ENCODE assay signal across 8 cellular contexts in genomic region chr14:24092960-24093900, GRCh38. TPM values are rescaled to one million over a fixed set of nuclear protein-coding genes. Genes with fewer than 3 reads are reported as not detected.
DNase-seq lines count a peak whose midpoint lies in the region; ATAC-seq, FAIRE-seq and TF ChIP-seq lines count a peak whose summit lies in the region.

No MANE protein-coding gene starts in this region.

- WGBS in GM12878 (ENCODE audit: insufficient coverage, insufficient replicate concordance, low lambda C conversion rate, missing lambda C conversion rate) = 85% methylated on average over 19 of the region's 20 CpGs
- 83% methylated on average over 20 of the region's 20 CpGs for WGBS in lung, 2 donors
- WGBS in thyroid gland, 2 donors = 68 to 76% methylated on average over 20 of the region's 20 CpGs

- intact Hi-C loops in GM12878 (cut with micrococcal nuclease; ENCODE audit: unreplicated experiment) = loop anchor here (5.0 kb wide), 1 partner anchor 204 kb away; the partner anchor contains the start of genes DHRS1 and NOP9
- intact Hi-C loops in thyroid gland (cut with DNase I) = no loop called here

- H3K9me3 ChIP-seq in GM12878 (replicated peaks; ENCODE audit: control insufficient read depth, insufficient read depth, low read length) = no peaks in the 10 kb centered on the region
- no peaks in the 10 kb centered on the region for H3K9me3 ChIP-seq in lung (ENCODE audit: control insufficient read depth in 2 of 2, insufficient read depth in 1 of 2, low read length in 1 of 2)
- H3K9me3 ChIP-seq in thyroid gland = no peaks in the 10 kb centered on the region

- H3K4me1 Mint-ChIP-seq in activated T-cell treated with anti-CD3 and anti-CD28 coated beads, Interleukin-2, amount 50 U/mL, for 72 hours (ENCODE audit: low read depth) = peaks cover 39% of the 10 kb centered on the region

- SMC1A ChIA-PET in GM12878 (lab: Charles Lee; ENCODE audit: uncharacterized antibody, unreplicated experiment) = interaction anchor here (1.0 to 9.2 kb wide), 11 partner anchors 12 to 153 kb away, joined by 3 to 195 read pairs (median 18); partner anchors contain the start of genes DCAF11, IRF9, NRL and PSME2

- no peaks in the 10 kb centered on the region for H3K27me3 ChIP-seq in GM12878 (replicated peaks in 1 of 2; ENCODE audit: control insufficient read depth in 2 of 2, insufficient read depth in 2 of 2, low read length in 1 of 2)
- no peaks in the 10 kb centered on the region for H3K27me3 ChIP-seq in lung (ENCODE audit: control insufficient read depth, insufficient read depth)
- no peaks in the 10 kb centered on the region for H3K27me3 ChIP-seq in thyroid gland

- H3K4me2 ChIP-seq in GM12878 (ENCODE audit: control insufficient read depth, insufficient read depth) = peak overlapping the region; percentile 64

- in situ Hi-C loops in GM12878 (cut with MboI) = loop anchor here (5.0 kb wide), 2 partner anchors 36 to 116 kb away; no protein-coding TSS in a partner anchor

- ATAC-seq in activated T-cell treated with anti-CD3 and anti-CD28 coated beads, Interleukin-2, amount 50 U/mL, for 72 hours (replicated peaks in 1 of 2) = no peak
- ATAC-seq in GM12878 (no peak), lung (ENCODE audit: insufficient read depth, low FRiP score) (no peak)

- peaks cover 24% of the 10 kb centered on the region for H3K79me2 ChIP-seq in GM12878 (ENCODE audit: control insufficient read depth, insufficient read depth, low read length)

- no peaks in the 10 kb centered on the region for H3K27me3 Mint-ChIP-seq in activated T-cell treated with anti-CD3 and anti-CD28 coated beads, Interleukin-2, amount 50 U/mL, for 72 hours (ENCODE audit: low read depth)

- TF ChIP-seq RAD21 in GM12878 (IDR thresholded peaks at IDR 0.05; ENCODE audit: insufficient read depth, low read depth, low read length) = no peak

- POLR2A ChIA-PET in GM12878 (lab: Charles Lee) = interaction anchor here (0.6 to 6.8 kb wide), 20 partner anchors 9 to 1613 kb away, joined by 3 to 90 read pairs (median 4); partner anchors contain the start of genes CARMIL3, CPNE6, DCAF11 and IRF9

- no peaks in the 10 kb centered on the region for H3K9me3 Mint-ChIP-seq in activated T-cell treated with anti-CD3 and anti-CD28 coated beads, Interleukin-2, amount 50 U/mL, for 72 hours

- RAD21 ChIA-PET in GM12878 (lab: Charles Lee; ENCODE audit: unreplicated experiment) = interaction anchor here (0.6 to 9.1 kb wide), 16 partner anchors 12 to 936 kb away, joined by 3 to 153 read pairs (median 9); partner anchors contain the start of genes DCAF11, IPO4, IRF9 and MDP1

- H3K4me3 ChIP-seq in GM12878 = peak overlapping the region; percentile 98; the same call in 1 of the 2 replicates
- no peak overlapping the region for H3K4me3 ChIP-seq in lung
- H3K4me3 ChIP-seq in thyroid gland (replicated peaks in 1 of 3) = peak overlapping the region in 1 of 3 donors; percentile 88

- peak overlapping the region; percentile 78 for H3K27ac Mint-ChIP-seq in activated T-cell treated with anti-CD3 and anti-CD28 coated beads, Interleukin-2, amount 50 U/mL, for 72 hours

- no TSS peak for BruUV-seq in GM12878 (replicated peaks; lab: Mats Ljungman, UMichigan)

- no peak for FAIRE-seq in GM12878 (lab: Jason Lieb, UNC)

- peak overlapping the region; percentile 95 to 98 for H3K4me3 Mint-ChIP-seq in activated T-cell treated with anti-CD3 and anti-CD28 coated beads, Interleukin-2, amount 50 U/mL, for 72 hours

- TF ChIP-seq CTCF in GM12878 (IDR thresholded peaks at IDR 0.05 in 2 of 3, conservative IDR thresholded peaks at IDR 0.05 in 1 of 3; ENCODE audit: control insufficient read depth in 2 of 3, extremely low read depth in 1 of 3, insufficient read depth in 1 of 3, low read depth in 3 of 3, low read length in 3 of 3) (no peak), lung (IDR thresholded peaks at IDR 0.05; ENCODE audit: control extremely low read depth, extremely low read depth) (no peak), thyroid gland (IDR thresholded peaks at IDR 0.05) (peak in 1 of 6 experiments; percentile 13)

- no peak overlapping the region; the same call in 1 of the 2 replicates for H2AFZ ChIP-seq in GM12878 (ENCODE audit: control insufficient read depth, low read depth, low read length)

- H3K27ac ChIP-seq in GM12878 (ENCODE audit: control insufficient read depth, insufficient read depth) (peak overlapping the region; percentile 30; the same call in 1 of the 2 replicates), lung (ENCODE audit: low read depth in 1 of 2, low read length in 1 of 2) (peak overlapping the region; percentile 2 to 38), thyroid gland (peak overlapping the region; percentile 92 to 99 (median 94))

- 0 out of 2 replicates have a peak, but pooled peaks cover 3% of the 10 kb centered on the region for H3K4me1 ChIP-seq in GM12878 (ENCODE audit: control insufficient read depth, insufficient read depth, low read length)
- H3K4me1 ChIP-seq in lung (ENCODE audit: control insufficient read depth in 2 of 2, insufficient read depth in 2 of 2, low read length in 2 of 2) = peaks cover 0 to 8% of the 10 kb centered on the region in 2 donors
- peaks cover 10 to 29% of the 10 kb centered on the region in 2 donors for H3K4me1 ChIP-seq in thyroid gland

- no peak for TF ChIP-seq POLR2A in GM12878 (IDR thresholded peaks at IDR 0.05; ENCODE audit: low read depth, low read length)
- no peak for TF ChIP-seq POLR2A in thyroid gland (IDR thresholded peaks at IDR 0.05)

- H3K9ac ChIP-seq in GM12878 (ENCODE audit: control insufficient read depth, insufficient read depth, low read length) = 0 out of 2 replicates have a peak overlapping the region, but pooled peaks have one; percentile 100

- CTCF ChIA-PET in GM12878 (lab: Yijun Ruan, JAX) = interaction anchor here (0.8 to 11.2 kb wide), 22 partner anchors 12 to 504 kb away, joined by 3 to 294 read pairs (median 6); partner anchors contain the start of genes CARMIL3, DCAF11, IRF9 and LTB4R2

- no peak for TF ChIP-seq EP300 in GM12878 (IDR thresholded peaks at IDR 0.05; ENCODE audit: borderline replicate concordance in 1 of 2, control insufficient read depth in 1 of 2, low read depth in 2 of 2, low read length in 2 of 2)

- no peak for DNase-seq in activated T-cell treated with anti-CD3 and anti-CD28 coated beads, Interleukin-2, amount 50 U/mL, for 72 hours
- no peak for DNase-seq in activated T-cell treated with anti-CD3 and anti-CD28 coated beads, Interleukin-2, amount 50 U/mL, for 48 hours
- DNase-seq in GM12878 (ENCODE audit: low read depth, low spot score) (no peak), lung (ENCODE audit: low spot score) (no peak), thyroid gland (peak; percentile 29 to 36), OCI-M1 (lab: John Stamatoyannopoulos, UW) (no peak), DMS153 (lab: John Stamatoyannopoulos, UW) (no peak)
- DNase-seq in stimulated activated CD4-positive, alpha-beta T cell treated with anti-CD3 and anti-CD28 coated beads, Interleukin-2, amount 100 ng/mL, for 24 hours = no peak

- H3K36me3 Mint-ChIP-seq in activated T-cell treated with anti-CD3 and anti-CD28 coated beads, Interleukin-2, amount 50 U/mL, for 72 hours (ENCODE audit: insufficient read depth in 2 of 2) = peaks cover 16 to 26% of the 10 kb centered on the region in 2 donors

- H3K36me3 ChIP-seq in GM12878 (ENCODE audit: control insufficient read depth in 2 of 2, insufficient read depth in 2 of 2, low read length in 1 of 2) = peaks cover 0 to under 1% of the 10 kb centered on the region in 2 experiments; a peak in 2 of 4 replicates
- H3K36me3 ChIP-seq in lung (ENCODE audit: control insufficient read depth in 2 of 2, insufficient read depth in 2 of 2, low read length in 2 of 2) = peaks cover 0 to 3% of the 10 kb centered on the region in 2 donors
- peaks cover 0 to 4% of the 10 kb centered on the region in 2 donors for H3K36me3 ChIP-seq in thyroid gland

- H4K20me1 ChIP-seq in GM12878 (ENCODE audit: control insufficient read depth, insufficient read depth) = no peaks in the 10 kb centered on the region

RNA-seq across cellular contexts. Expression of gene PCK2, which starts 0.9 kb away (rescaled TPM):
- total RNA-seq in activated T-cell treated with anti-CD3 and anti-CD28 coated beads, Interleukin-2, amount 50 U/mL, for 72 hours = 100 to 1,000 TPM; 161 to 180 TPM
- total RNA-seq in GM12878 (2013; cell fraction: nucleolus; rRNA removed) = 12.2 and 13.2 TPM in 2 replicates
- total RNA-seq in GM12878 (2014; rRNA removed) (41.5 and 46.4 TPM in 2 replicates), GM12878 (2014; rRNA removed; fragmentation: Illumina TruSeq; extraction: Trizol) (27.8 and 31.2 TPM in 2 replicates), GM12878 (2021) (78.5 and 78.6 TPM in 2 replicates), lung (10 to 100 TPM in 1 of 2 donors, 1 to 10 TPM in 1; 8.9 to 91.7 TPM), thyroid gland (10 to 100 TPM; 29.8 to 47.4 (median 39.3) TPM)
- polyA plus RNA-seq in GM12878 (2011; ENCODE audit: low read depth) = 15.2 TPM
- polyA plus RNA-seq in GM12878 (2011; rRNA removed) (23.0 and 42.3 TPM in 2 replicates), GM12878 (2014; fragmentation: Illumina TruSeq; extraction: Trizol) (19.6 and 42.9 TPM in 2 replicates), GM12878 (2014; fragmentation: Nextera tagmentation; extraction: Ambion mirVana) (10 to 100 TPM in 1 of 2 experiments, 1 to 10 TPM in 1; 6.6 to 12.3 TPM), GM12878 (2014; rRNA removed) (68.3 and 79.0 TPM in 2 replicates), GM12878 (2016; fragmentation: Nextera tagmentation; extraction: Ambion mirVana) (100 to 1,000 TPM; 100 to 110 TPM), lung (10 to 100 TPM; 35.2 to 41.2 TPM)
- 64.4 and 77.3 TPM in 2 replicates for polyA plus RNA-seq in GM12878 (2011; cell fraction: cytosol; rRNA removed)
- polyA plus RNA-seq in GM12878 (2011; cell fraction: nucleus; rRNA removed) = 79.4 and 82.2 TPM in 2 replicates
- polyA plus RNA-seq in GM12878 (2012) = 34.0 and 41.8 TPM in 2 replicates
- 32.9 and 57.6 TPM in 2 replicates for polyA minus RNA-seq in GM12878 (2011; rRNA and poly(A)+ RNA removed)
- polyA minus RNA-seq in GM12878 (2011; cell fraction: cytosol; rRNA and poly(A)+ RNA removed) = 23.3 and 27.0 TPM in 2 replicates
- 18.9 and 24.2 TPM in 2 replicates for polyA minus RNA-seq in GM12878 (2011; cell fraction: nucleus; rRNA and poly(A)+ RNA removed)

RNA-seq across cellular contexts. Expression of gene DCAF11, which starts 21.3 kb away (rescaled TPM):
- 100 to 1,000 TPM; 109 to 124 TPM for total RNA-seq in activated T-cell treated with anti-CD3 and anti-CD28 coated beads, Interleukin-2, amount 50 U/mL, for 72 hours
- total RNA-seq in GM12878 (2013; cell fraction: nucleolus; rRNA removed) = 47.6 and 50.6 TPM in 2 replicates
- 90.1 and 91.2 TPM in 2 replicates for total RNA-seq in GM12878 (2014; rRNA removed)
- 57.5 and 59.0 TPM in 2 replicates for total RNA-seq in GM12878 (2014; rRNA removed; fragmentation: Illumina TruSeq; extraction: Trizol)
- total RNA-seq in GM12878 (2021) = 66.3 and 69.2 TPM in 2 replicates
- polyA plus RNA-seq in GM12878 (2011; ENCODE audit: low read depth) = 28.7 TPM
- polyA plus RNA-seq in GM12878 (2011; rRNA removed) = 51.4 and 76.7 TPM in 2 replicates
- polyA plus RNA-seq in GM12878 (2011; cell fraction: cytosol; rRNA removed) = 97.2 and 106 TPM in 2 replicates
- polyA plus RNA-seq in GM12878 (2011; cell fraction: nucleus; rRNA removed) = 90.8 and 100 TPM in 2 replicates
- 43.1 and 49.8 TPM in 2 replicates for polyA plus RNA-seq in GM12878 (2012)
- polyA plus RNA-seq in GM12878 (2014; fragmentation: Illumina TruSeq; extraction: Trizol) = 50.9 and 72.0 TPM in 2 replicates
- polyA plus RNA-seq in GM12878 (2014; fragmentation: Nextera tagmentation; extraction: Ambion mirVana) = 10 to 100 TPM; 13.4 to 16.4 TPM
- 73.2 and 76.8 TPM in 2 replicates for polyA plus RNA-seq in GM12878 (2014; rRNA removed)
- 10 to 100 TPM; 62.8 to 71.1 TPM for polyA plus RNA-seq in GM12878 (2016; fragmentation: Nextera tagmentation; extraction: Ambion mirVana)
- 73.1 and 98.4 TPM in 2 replicates for polyA minus RNA-seq in GM12878 (2011; rRNA and poly(A)+ RNA removed)
- polyA minus RNA-seq in GM12878 (2011; cell fraction: cytosol; rRNA and poly(A)+ RNA removed) = 27.5 and 32.6 TPM in 2 replicates
- 38.4 and 43.4 TPM in 2 replicates for polyA minus RNA-seq in GM12878 (2011; cell fraction: nucleus; rRNA and poly(A)+ RNA removed)
- total RNA-seq in lung = 100 to 1,000 TPM in 1 of 2 donors, 10 to 100 TPM in 1; 68.9 to 153 TPM
- polyA plus RNA-seq in lung = 10 to 100 TPM; 26.4 to 59.4 TPM
- 100 to 1,000 TPM in 3 of 4 donors, 10 to 100 TPM in 1; 90.6 to 155 (median 132) TPM for total RNA-seq in thyroid gland

RNA-seq across cellular contexts. Expression of gene NRL, which starts 21.5 kb away (rescaled TPM):
- 1 to 10 TPM; 5.2 TPM for total RNA-seq in activated T-cell treated with anti-CD3 and anti-CD28 coated beads, Interleukin-2, amount 50 U/mL, for 72 hours
- 2.2 and 3.3 TPM in 2 replicates for total RNA-seq in GM12878 (2013; cell fraction: nucleolus; rRNA removed)
- total RNA-seq in GM12878 (2014; rRNA removed) (2.1 and 4.4 TPM in 2 replicates), GM12878 (2014; rRNA removed; fragmentation: Illumina TruSeq; extraction: Trizol) (1.0 and 1.3 TPM in 2 replicates), GM12878 (2021) (2.2 and 2.5 TPM in 2 replicates), lung (1 to 10 TPM; 3.6 to 5.4 TPM), thyroid gland (10 to 100 TPM in 2 of 4 donors, 1 to 10 TPM in 2; 2.1 to 11.7 (median 8.4) TPM)
- 0.55 TPM for polyA plus RNA-seq in GM12878 (2011; ENCODE audit: low read depth)
- polyA plus RNA-seq in GM12878 (2011; rRNA removed) (2.1 and 2.2 TPM in 2 replicates), GM12878 (2014; fragmentation: Illumina TruSeq; extraction: Trizol) (0.63 and 0.76 TPM in 2 replicates), GM12878 (2014; fragmentation: Nextera tagmentation; extraction: Ambion mirVana) (under 1 TPM; 0.11 to 0.13 TPM), GM12878 (2014; rRNA removed) (2.5 and 2.9 TPM in 2 replicates), GM12878 (2016; fragmentation: Nextera tagmentation; extraction: Ambion mirVana) (1 to 10 TPM; 2.2 to 2.7 TPM), lung (1 to 10 TPM; 2.7 TPM)
- 3.3 and 4.8 TPM in 2 replicates for polyA plus RNA-seq in GM12878 (2011; cell fraction: cytosol; rRNA removed)
- polyA plus RNA-seq in GM12878 (2011; cell fraction: nucleus; rRNA removed) = 3.3 and 3.5 TPM in 2 replicates
- polyA plus RNA-seq in GM12878 (2012) = 1.2 and 1.5 TPM in 2 replicates
- 2.4 and 2.7 TPM in 2 replicates for polyA minus RNA-seq in GM12878 (2011; rRNA and poly(A)+ RNA removed)
- 0.94 and 1.3 TPM in 2 replicates for polyA minus RNA-seq in GM12878 (2011; cell fraction: cytosol; rRNA and poly(A)+ RNA removed)
- 3.9 and 7.0 TPM in 2 replicates for polyA minus RNA-seq in GM12878 (2011; cell fraction: nucleus; rRNA and poly(A)+ RNA removed)

RNA-seq across cellular contexts. Expression of gene CPNE6, which starts 21.9 kb away (rescaled TPM):
- total RNA-seq in activated T-cell treated with anti-CD3 and anti-CD28 coated beads, Interleukin-2, amount 50 U/mL, for 72 hours = under 1 TPM; 0.12 to 0.14 TPM
- not detected in 2 replicates for total RNA-seq in GM12878 (2013; cell fraction: nucleolus; rRNA removed)
- total RNA-seq in GM12878 (2014; rRNA removed) (not detected in 2 replicates), GM12878 (2014; rRNA removed; fragmentation: Illumina TruSeq; extraction: Trizol) (not detected in 2 replicates), GM12878 (2021) (0.13 and 0.18 TPM in 2 replicates), lung (not detected), thyroid gland (under 1 TPM in 1 of 4 donors, not detected in 3; 0.29 TPM)
- 0.64 TPM for polyA plus RNA-seq in GM12878 (2011; ENCODE audit: low read depth)
- polyA plus RNA-seq in GM12878 (2011; rRNA removed) (0.07 TPM in 1 of 2 replicates, not detected in the other), GM12878 (2014; fragmentation: Illumina TruSeq; extraction: Trizol) (0.43 TPM in 1 of 2 replicates, not detected in the other), GM12878 (2014; fragmentation: Nextera tagmentation; extraction: Ambion mirVana) (under 1 TPM in 1 of 2 experiments, not detected in 1; 0.06 TPM), GM12878 (2014; rRNA removed) (0.15 and 0.25 TPM in 2 replicates), GM12878 (2016; fragmentation: Nextera tagmentation; extraction: Ambion mirVana) (under 1 TPM; 0.32 to 0.42 TPM), lung (not detected)
- polyA plus RNA-seq in GM12878 (2011; cell fraction: cytosol; rRNA removed) = 0.05 and 0.12 TPM in 2 replicates
- polyA plus RNA-seq in GM12878 (2011; cell fraction: nucleus; rRNA removed) = 0.13 and 0.25 TPM in 2 replicates
- 0.21 and 0.24 TPM in 2 replicates for polyA plus RNA-seq in GM12878 (2012)
- 0.05 TPM in 1 of 2 replicates, not detected in the other for polyA minus RNA-seq in GM12878 (2011; rRNA and poly(A)+ RNA removed)
- polyA minus RNA-seq in GM12878 (2011; cell fraction: cytosol; rRNA and poly(A)+ RNA removed) = not detected in 2 replicates
- polyA minus RNA-seq in GM12878 (2011; cell fraction: nucleus; rRNA and poly(A)+ RNA removed) = not detected in 2 replicates

RNA-seq across cellular contexts. Expression of gene FITM1, which starts 37.2 kb away (rescaled TPM):
- total RNA-seq in activated T-cell treated with anti-CD3 and anti-CD28 coated beads, Interleukin-2, amount 50 U/mL, for 72 hours = 1 to 10 TPM in 1 of 2 donors, under 1 TPM in 1; 0.46 to 2.2 TPM
- 1.5 and 1.8 TPM in 2 replicates for total RNA-seq in GM12878 (2013; cell fraction: nucleolus; rRNA removed)
- total RNA-seq in GM12878 (2014; rRNA removed) (1.9 and 2.0 TPM in 2 replicates), GM12878 (2014; rRNA removed; fragmentation: Illumina TruSeq; extraction: Trizol) (0.18 and 0.27 TPM in 2 replicates), GM12878 (2021) (0.64 TPM in 2 replicates), lung (under 1 TPM; 0.48 to 0.83 TPM), thyroid gland (1 to 10 TPM in 2 of 4 donors, under 1 TPM in 1, not detected in 1; 0.63 to 3.5 (median 2.7) TPM)
- polyA plus RNA-seq in GM12878 (2011; ENCODE audit: low read depth) = not detected
- polyA plus RNA-seq in GM12878 (2011; rRNA removed) (0.09 and 0.49 TPM in 2 replicates), GM12878 (2014; fragmentation: Illumina TruSeq; extraction: Trizol) (0.28 TPM in 1 of 2 replicates, not detected in the other), GM12878 (2014; fragmentation: Nextera tagmentation; extraction: Ambion mirVana) (under 1 TPM in 1 of 2 experiments, not detected in 1; 0.11 TPM), GM12878 (2014; rRNA removed) (0.76 and 1.3 TPM in 2 replicates), GM12878 (2016; fragmentation: Nextera tagmentation; extraction: Ambion mirVana) (under 1 TPM in 1 of 2 experiments, not detected in 1; 0.42 TPM), lung (1 to 10 TPM in 1 of 2 donors, under 1 TPM in 1; 0.93 to 1.4 TPM)
- 0.67 and 0.97 TPM in 2 replicates for polyA plus RNA-seq in GM12878 (2011; cell fraction: cytosol; rRNA removed)
- 2.8 and 3.5 TPM in 2 replicates for polyA plus RNA-seq in GM12878 (2011; cell fraction: nucleus; rRNA removed)
- 0.30 and 0.38 TPM in 2 replicates for polyA plus RNA-seq in GM12878 (2012)
- 0.66 and 0.82 TPM in 2 replicates for polyA minus RNA-seq in GM12878 (2011; rRNA and poly(A)+ RNA removed)
- 1.6 TPM in 1 of 2 replicates, not detected in the other for polyA minus RNA-seq in GM12878 (2011; cell fraction: cytosol; rRNA and poly(A)+ RNA removed)
- polyA minus RNA-seq in GM12878 (2011; cell fraction: nucleus; rRNA and poly(A)+ RNA removed) = 0.60 and 1.3 TPM in 2 replicates

Comparison
In these comparisons a context has a peak if more than half of its experiments do, and no peak if none do; other contexts are left out.
1. DNase-seq: peak in thyroid gland (2 of 2); none in activated T-cell treated with anti-CD3 and anti-CD28 coated beads, Interleukin-2, amount 50 U/mL, for 72 hours (0 of 2), activated T-cell treated with anti-CD3 and anti-CD28 coated beads, Interleukin-2, amount 50 U/mL, for 48 hours (0 of 2), GM12878 (single experiment), lung (single experiment), OCI-M1 (single experiment), stimulated activated CD4-positive, alpha-beta T cell treated with anti-CD3 and anti-CD28 coated beads, Interleukin-2, amount 100 ng/mL, for 24 hours (0 of 2) and DMS153 (single experiment).
2. H3K27ac ChIP-seq: peak in every context shown above with its lines; median percentile 94 in thyroid gland; 30 in GM12878; 20 in lung.